Comparison of ENCODE assay signal across 17 cellular contexts in genomic region chr9:95910770-95911340, GRCh38. TPM values are rescaled to one million over a fixed set of nuclear protein-coding genes. Genes with fewer than 3 reads are reported as not detected.
DNase-seq lines count a peak whose midpoint lies in the region; ATAC-seq and TF ChIP-seq lines count a peak whose summit lies in the region.
"Had no signal": no experiment of that assay in that cellular context is flagged by ENCODE, and none has a peak within 500 bp of the region (broad histone marks: within the 10 kb centered on the region; RNA-seq: fewer than 3 reads in every experiment).

No MANE protein-coding gene starts in this region.

- dilution Hi-C loops in IMR-90 (cut with HindIII; ENCODE audit: low sequenced_read_pairs, unreplicated experiment) = no loop called here

- no peaks in the 10 kb centered on the region for H3K4me1 Mint-ChIP-seq in stimulated activated memory B cell treated with anti-CD40 and anti-IgM and Interleukin-4, amounts not matched to agents 10 μg/mL and 1 μg/mL and 100 μg/mL, for 72 hours
- H3K4me1 Mint-ChIP-seq: B cell had no signal

- no CpG with 5 or more reads among the region's 3 CpGs for WGBS in IMR-90 (ENCODE audit: extremely low coverage in 2 of 2, insufficient read length in 1 of 2), 2 experiments
- 77% methylated on average over 3 of the region's 3 CpGs for WGBS in right lobe of liver (ENCODE audit: insufficient coverage, low coverage, low lambda C conversion rate, missing lambda C conversion rate)

- no peak for TF ChIP-seq POLR2A in IMR-90 (IDR thresholded peaks at IDR 0.05; ENCODE audit: low read depth, low read length)
- no peak for TF ChIP-seq POLR2A in right lobe of liver (IDR thresholded peaks at IDR 0.05)

- H3K18ac ChIP-seq in IMR-90 (ENCODE audit: low read depth, low read length) = no peak overlapping the region

- H3K27me3 Mint-ChIP-seq in stimulated activated memory B cell treated with anti-CD40 and anti-IgM and Interleukin-4, amounts not matched to agents 10 μg/mL and 1 μg/mL and 100 μg/mL, for 72 hours = no peaks in the 10 kb centered on the region
- H3K27me3 Mint-ChIP-seq: B cell; CD4-positive, CD25-positive, alpha-beta regulatory T cell had no signal

- no peak for TF ChIP-seq RAD21 in IMR-90 (IDR thresholded peaks at IDR 0.05; ENCODE audit: low read length)

- H2BK120ac ChIP-seq in IMR-90 (ENCODE audit: low read depth, low read length) = no peak overlapping the region

- H3K36me3 ChIP-seq in IMR-90 (ENCODE audit: control insufficient read depth, insufficient read depth, low read length) (peaks cover 5% of the 10 kb centered on the region), right lobe of liver (peaks cover 0 to 4% (median 0%) of the 10 kb centered on the region in 4 donors)

- CTCF ChIA-PET in IMR-90 (lab: Yijun Ruan, JAX) = interaction anchor here (0.7 to 0.8 kb wide), 2 partner anchors 10 to 13 kb away, joined by 3 read pairs; no protein-coding TSS in a partner anchor

- H2AK5ac ChIP-seq in IMR-90 (ENCODE audit: low read depth, low read length) = no peak overlapping the region

- no peak overlapping the region for H2AK9ac ChIP-seq in IMR-90 (replicated peaks; ENCODE audit: low read depth, low read length, poor library complexity)

- H3K4me1 ChIP-seq in IMR-90 (ENCODE audit: control insufficient read depth, insufficient read depth, low read length) (no peaks in the 10 kb centered on the region), right lobe of liver (no peaks in the 10 kb centered on the region)
- H3K4me1 ChIP-seq: BLaER1, Caco-2 had no signal

- no peak overlapping the region for H2BK15ac ChIP-seq in IMR-90 (ENCODE audit: low read depth, low read length)

- TF ChIP-seq CTCF in IMR-90 (conservative IDR thresholded peaks at IDR 0.05; ENCODE audit: low read depth, low read length) (no peak), right lobe of liver (IDR thresholded peaks at IDR 0.05) (no peak)

- no peak overlapping the region for H4K5ac ChIP-seq in IMR-90 (ENCODE audit: low read depth, low read length)

- 0 out of 2 replicates have a peak overlapping the region, but pooled peaks have one; percentile 48 for H3K23ac ChIP-seq in IMR-90 (ENCODE audit: low read depth, low read length)

- intact Hi-C loops in IMR-90 (cut with micrococcal nuclease) = no loop called here
- intact Hi-C loops in right lobe of liver (cut with DNase I) = no loop called here

- H2BK20ac ChIP-seq in IMR-90 (ENCODE audit: low read depth, low read length) = no peak overlapping the region

- H3K14ac ChIP-seq in IMR-90 (replicated peaks; ENCODE audit: low read depth, low read length) = no peak overlapping the region

- H3K4me3 ChIP-seq in IMR-90 (ENCODE audit: insufficient read depth, low read depth, low read length) (no peak overlapping the region), right lobe of liver (no peak overlapping the region)
- H3K4me3 ChIP-seq: BLaER1, GM23248 had no signal

- no peak overlapping the region for H3K9ac ChIP-seq in IMR-90 (ENCODE audit: low read depth, low read length)
- H3K9ac ChIP-seq: BLaER1, GM23248 had no signal

- H3K27ac Mint-ChIP-seq in stimulated activated memory B cell treated with anti-CD40 and anti-IgM and Interleukin-4, amounts not matched to agents 10 μg/mL and 1 μg/mL and 100 μg/mL, for 72 hours = no peak overlapping the region
- H3K27ac Mint-ChIP-seq: B cell; CD4-positive, CD25-positive, alpha-beta regulatory T cell; CD8-positive, alpha-beta T cell had no signal

- H2AFZ ChIP-seq in IMR-90 (replicated peaks; ENCODE audit: low read length, poor library complexity) = no peak overlapping the region
- H2AFZ ChIP-seq: GM23248 had no signal

- H3K9me1 ChIP-seq in IMR-90 (ENCODE audit: insufficient read depth, low read length) = peaks cover 2% of the 10 kb centered on the region; the same call in 1 of the 2 replicates

- H3K4ac ChIP-seq in IMR-90 (ENCODE audit: low read depth, low read length) = no peak overlapping the region

- H3K9me3 ChIP-seq in IMR-90 (ENCODE audit: control insufficient read depth, insufficient read depth, low read length) (no peaks in the 10 kb centered on the region), right lobe of liver (no peaks in the 10 kb centered on the region)
- H3K9me3 ChIP-seq: BLaER1, Caco-2 had no signal

- H4K8ac ChIP-seq in IMR-90 (ENCODE audit: low read depth in 2 of 2, low read length in 2 of 2) = no peak overlapping the region

- no peak for DNase-seq in IMR-90
- DNase-seq in left lobe of liver (ENCODE audit: low spot score) = no peak
- no peak for DNase-seq in right lobe of liver
- no peak for DNase-seq in activated T-cell treated with anti-CD3 and anti-CD28 coated beads, Interleukin-2, amount 50 U/mL, for 1 hour
- DNase-seq in activated T-cell treated with anti-CD3 and anti-CD28 coated beads for 4 hours = no peak
- DNase-seq: Caco-2; CD4-positive, CD25-positive, alpha-beta regulatory T cell; CD8-positive, alpha-beta T cell; DMS153; DND-41; GM23248; H7 had no signal

- no TSS peak for BruUV-seq in IMR-90 (replicated peaks; lab: Mats Ljungman, UMichigan)

- H2BK5ac ChIP-seq in IMR-90 (ENCODE audit: low read depth, low read length, poor library complexity, severe bottlenecking) = no peak overlapping the region

- H3K9me3 Mint-ChIP-seq in stimulated activated memory B cell treated with anti-CD40 and anti-IgM and Interleukin-4, amounts not matched to agents 10 μg/mL and 1 μg/mL and 100 μg/mL, for 72 hours = no peaks in the 10 kb centered on the region
- H3K9me3 Mint-ChIP-seq: CD4-positive, CD25-positive, alpha-beta regulatory T cell; CD8-positive, alpha-beta T cell had no signal

- H4K20me1 ChIP-seq in IMR-90 (ENCODE audit: insufficient read depth, low read length) = no peaks in the 10 kb centered on the region
- H4K20me1 ChIP-seq: BLaER1 had no signal

- ATAC-seq in IMR-90 (ENCODE audit: low read depth) (no peak), left lobe of liver (peak; percentile 78), right lobe of liver (peak; percentile 55 to 67 (median 64)), GM21786 (IDR thresholded peaks at IDR 0.05; ENCODE audit: unreplicated experiment) (no peak)
- no peak for ATAC-seq in stimulated activated memory B cell treated with anti-CD40 and anti-IgM and Interleukin-4, amounts not matched to agents 10 μg/mL and 1 μg/mL and 100 μg/mL, for 72 hours
- ATAC-seq: CD8-positive, alpha-beta T cell had no signal

- POLR2A ChIA-PET in IMR-90 (lab: Charles Lee; ENCODE audit: unreplicated experiment) = no interaction called here

- in situ Hi-C loops in IMR-90 (cut with MboI; ENCODE audit: low sequenced_read_pairs) = no loop called here

- H3K4me3 Mint-ChIP-seq in stimulated activated memory B cell treated with anti-CD40 and anti-IgM and Interleukin-4, amounts not matched to agents 10 μg/mL and 1 μg/mL and 100 μg/mL, for 72 hours = no peak overlapping the region
- H3K4me3 Mint-ChIP-seq: B cell; CD8-positive, alpha-beta T cell had no signal

- no peak overlapping the region for H3K56ac ChIP-seq in IMR-90 (ENCODE audit: extremely low read depth, insufficient read depth, low read length)

- H3K27ac ChIP-seq in IMR-90 (ENCODE audit: insufficient read depth, low read length) (no peak overlapping the region), right lobe of liver (no peak overlapping the region)
- H3K27ac ChIP-seq: BLaER1, C4-2B, GM23248 had no signal

- no peak overlapping the region for H3K4me2 ChIP-seq in IMR-90 (ENCODE audit: low read depth, low read length)
- H3K4me2 ChIP-seq: BLaER1 had no signal

- H3K36me3 Mint-ChIP-seq in stimulated activated memory B cell treated with anti-CD40 and anti-IgM and Interleukin-4, amounts not matched to agents 10 μg/mL and 1 μg/mL and 100 μg/mL, for 72 hours = peaks cover 45% of the 10 kb centered on the region

- peaks cover 10 to 16% of the 10 kb centered on the region in 2 experiments for H3K79me1 ChIP-seq in IMR-90 (ENCODE audit: low read depth in 1 of 2, low read length in 2 of 2)

- H4K91ac ChIP-seq in IMR-90 (ENCODE audit: insufficient read depth, low read depth, low read length) = no peak overlapping the region

- H3K27me3 ChIP-seq in IMR-90 (ENCODE audit: control insufficient read depth, insufficient read depth, low read length) (no peaks in the 10 kb centered on the region), right lobe of liver (no peaks in the 10 kb centered on the region)
- H3K27me3 ChIP-seq: BLaER1 had no signal

TF ChIP-seq in IMR-90, 13 proteins besides CTCF, POLR2A, EP300 and RAD21 (continues in another document):
- no peak for TF ChIP-seq MAFK (IDR thresholded peaks at IDR 0.05; ENCODE audit: low read depth, low read length)
- no peak for TF ChIP-seq FOS (IDR thresholded peaks at IDR 0.05; ENCODE audit: low read depth, low read length)
- no peak for TF ChIP-seq CHD1 (IDR thresholded peaks at IDR 0.05; ENCODE audit: low read depth, low read length)
- TF ChIP-seq NFE2L2 (IDR thresholded peaks at IDR 0.05; ENCODE audit: low read depth, low read length) = no peak
- no peak for TF ChIP-seq SMC3 (IDR thresholded peaks at IDR 0.05; ENCODE audit: low read depth, low read length)
- TF ChIP-seq MXI1 (IDR thresholded peaks at IDR 0.05; ENCODE audit: borderline replicate concordance, low read depth, low read length) = no peak
- no peak for TF ChIP-seq ELK1 (IDR thresholded peaks at IDR 0.05; ENCODE audit: borderline replicate concordance, low read depth, low read length)
- TF ChIP-seq RFX5 (IDR thresholded peaks at IDR 0.05; ENCODE audit: low read depth, low read length) = no peak
- no peak for TF ChIP-seq CEBPB (IDR thresholded peaks at IDR 0.05; ENCODE audit: low read depth, low read length)
- no peak for TF ChIP-seq USF2 (IDR thresholded peaks at IDR 0.05; ENCODE audit: low read depth, low read length)

RNA-seq across cellular contexts. Expression of gene ERCC6L2, which starts 35.4 kb away (rescaled TPM):
- 67.6 and 83.3 TPM in 2 replicates for total RNA-seq in IMR-90 (2012; rRNA removed)
- 12.1 and 13.0 TPM in 2 replicates for polyA plus RNA-seq in IMR-90 (2012; rRNA removed)
- polyA plus RNA-seq in IMR-90 (2012; cell fraction: cytosol; rRNA removed) = 2.5 and 2.6 TPM in 2 replicates
- 3.7 and 19.2 TPM in 2 replicates for polyA plus RNA-seq in IMR-90 (2012; cell fraction: nucleus; rRNA removed; ENCODE audit: low replicate concordance)
- total RNA-seq in left lobe of liver = 13.9 TPM
- total RNA-seq in right lobe of liver = 10 to 100 TPM; 11.5 to 21.1 (median 17.2) TPM

Comparison
In these comparisons a context has a peak if more than half of its experiments do, and no peak if none do; other contexts are left out.
1. ATAC-seq: peak in left lobe of liver (single experiment) and right lobe of liver (4 of 4); none in IMR-90 (single experiment), GM21786 (single experiment) and stimulated activated memory B cell treated with anti-CD40 and anti-IgM and Interleukin-4, amounts not matched to agents 10 μg/mL and 1 μg/mL and 100 μg/mL, for 72 hours (single experiment).